ENCODE assay signal across 8 cellular contexts in genomic region chrX:39689374-39690104, GRCh38.
DNase-seq lines count a peak whose midpoint lies in the region; ATAC-seq, FAIRE-seq and TF ChIP-seq lines count a peak whose summit lies in the region.

No MANE protein-coding gene starts in this region.

- H3K9me1 ChIP-seq in K562 (ENCODE audit: control insufficient read depth, insufficient read depth, low read length): no peaks in the 10 kb centered on the region

- H2AFZ ChIP-seq in K562 (ENCODE audit: low read depth, low read length): peak overlapping the region; percentile 38; the same call in 1 of the 2 replicates

- no peak for FAIRE-seq in K562 (lab: Jason Lieb, UNC)

- no peak overlapping the region; the same call in 1 of the 2 replicates for H3K4me2 ChIP-seq in K562 (ENCODE audit: insufficient read depth, low read length)

- H3K36me3 ChIP-seq in K562 (ENCODE audit: control insufficient read depth, insufficient read depth, low read length) (no peaks in the 10 kb centered on the region), tibial nerve (no peaks in the 10 kb centered on the region)

- no peak overlapping the region for H3K27ac Mint-ChIP-seq in activated CD4-positive, alpha-beta memory T cell treated with anti-CD3 and anti-CD28 coated beads for 36 hours
- no peak overlapping the region for H3K27ac Mint-ChIP-seq in activated CD4-positive, alpha-beta memory T cell treated with anti-CD3 and anti-CD28 coated beads, Interleukin-2, amount 10 ng/mL, durations not matched to agents 7 days and 5 days

- POLR2A ChIA-PET in activated CD4-positive, alpha-beta memory T cell treated with anti-CD3 and anti-CD28 coated beads for 36 hours (lab: Charles Lee): no interaction called here
- POLR2A ChIA-PET in activated CD4-positive, alpha-beta memory T cell treated with anti-CD3 and anti-CD28 coated beads, Interleukin-2, amount 10 ng/mL, durations not matched to agents 7 days and 5 days (lab: Charles Lee): no interaction called here
- POLR2A ChIA-PET in K562 (lab: Yijun Ruan, JAX): interaction anchor here (0.6 to 0.7 kb wide), 3 partner anchors 21 to 945 kb away, joined by 3 read pairs; no protein-coding TSS in a partner anchor

- no peak for TF ChIP-seq POLR2A in K562 (conservative IDR thresholded peaks at IDR 0.05)
- no peak for TF ChIP-seq POLR2A in tibial nerve (IDR thresholded peaks at IDR 0.05)

- peak overlapping the region; percentile 26 to 71; a peak in 3 of 4 replicates for H3K9ac ChIP-seq in K562 (ENCODE audit: insufficient read depth in 1 of 2, low read depth in 2 of 2, low read length in 2 of 2)

- no peak for TF ChIP-seq RAD21 in K562 (CRISPR knock-in tag; conservative IDR thresholded peaks at IDR 0.05 in 1 of 2, IDR thresholded peaks at IDR 0.05 in 1 of 2)

- DNase-seq in activated CD4-positive, alpha-beta memory T cell treated with anti-CD3 and anti-CD28 coated beads for 36 hours: no peak
- no peak for DNase-seq in activated CD4-positive, alpha-beta memory T cell treated with anti-CD3 and anti-CD28 coated beads, Interleukin-2, amount 10 ng/mL, durations not matched to agents 7 days and 5 days
- DNase-seq in K562 (ENCODE audit: extremely low read depth in 1 of 4, low spot score in 3 of 4) (no peak), left kidney (ENCODE audit: low read depth, low spot score) (peak; percentile 68), tibial nerve (ENCODE audit: low spot score in 2 of 2) (no peak), RKO (ENCODE audit: low spot score) (no peak)

- ATAC-seq in K562 (no peak), HG03565 (IDR thresholded peaks at IDR 0.05; ENCODE audit: unreplicated experiment) (no peak), GM21390 (IDR thresholded peaks at IDR 0.05; ENCODE audit: unreplicated experiment) (no peak)

- no peaks in the 10 kb centered on the region for H3K79me2 ChIP-seq in K562 (ENCODE audit: control insufficient read depth, insufficient read depth, low read length)

- no peak overlapping the region for H3K27ac ChIP-seq in K562 (ENCODE audit: extremely low read depth, low read depth, low read length)
- peak overlapping the region; percentile 30 to 82 (median 67) for H3K27ac ChIP-seq in tibial nerve

- CTCF ChIA-PET in activated CD4-positive, alpha-beta memory T cell treated with anti-CD3 and anti-CD28 coated beads for 36 hours (lab: Charles Lee): no interaction called here
- CTCF ChIA-PET in activated CD4-positive, alpha-beta memory T cell treated with anti-CD3 and anti-CD28 coated beads, Interleukin-2, amount 10 ng/mL, durations not matched to agents 7 days and 5 days (lab: Charles Lee): no interaction called here
- CTCF ChIA-PET in K562 (lab: Yijun Ruan, JAX; ENCODE audit: low intra/inter-chr PET ratio): no interaction called here

- H3K9me3 Mint-ChIP-seq in activated CD4-positive, alpha-beta memory T cell treated with anti-CD3 and anti-CD28 coated beads for 36 hours: no peaks in the 10 kb centered on the region
- H3K9me3 Mint-ChIP-seq in activated CD4-positive, alpha-beta memory T cell treated with anti-CD3 and anti-CD28 coated beads, Interleukin-2, amount 10 ng/mL, durations not matched to agents 7 days and 5 days: no peaks in the 10 kb centered on the region

- intact Hi-C loops in activated CD4-positive, alpha-beta memory T cell treated with anti-CD3 and anti-CD28 coated beads for 36 hours (cut with micrococcal nuclease): loop anchor here (5.0 kb wide), 1 partner anchor 202 kb away; no protein-coding TSS in a partner anchor
- intact Hi-C loops in K562 (cut with micrococcal nuclease): no loop called here

- no peaks in the 10 kb centered on the region for H4K20me1 ChIP-seq in K562 (replicated peaks; ENCODE audit: control insufficient read depth, insufficient read depth, low read length)

- H3K27me3 ChIP-seq in K562 (ENCODE audit: control insufficient read depth in 2 of 2, insufficient read depth in 2 of 2, low read length in 2 of 2) (no peaks in the 10 kb centered on the region), tibial nerve (peaks cover 0 to 6% of the 10 kb centered on the region in 2 donors)

- H3K4me1 ChIP-seq in K562 (replicated peaks in 1 of 2; ENCODE audit: control insufficient read depth in 2 of 2, insufficient read depth in 2 of 2, low read length in 2 of 2): peaks cover 17 to 24% of the 10 kb centered on the region in 2 experiments; a peak in 4 of 5 replicates
- H3K4me1 ChIP-seq in tibial nerve: peaks cover 0 to 29% (median 5%) of the 10 kb centered on the region in 4 donors

- peak overlapping the region; percentile 16 for H3K4me3 Mint-ChIP-seq in activated CD4-positive, alpha-beta memory T cell treated with anti-CD3 and anti-CD28 coated beads for 36 hours
- no peak overlapping the region for H3K4me3 Mint-ChIP-seq in activated CD4-positive, alpha-beta memory T cell treated with anti-CD3 and anti-CD28 coated beads, Interleukin-2, amount 10 ng/mL, durations not matched to agents 7 days and 5 days

- H3K4me3 ChIP-seq in K562 (peak overlapping the region; percentile 30), tibial nerve (peak overlapping the region; percentile 2 to 53 (median 30))

- no peaks in the 10 kb centered on the region for H3K36me3 Mint-ChIP-seq in activated CD4-positive, alpha-beta memory T cell treated with anti-CD3 and anti-CD28 coated beads for 36 hours
- no peaks in the 10 kb centered on the region for H3K36me3 Mint-ChIP-seq in activated CD4-positive, alpha-beta memory T cell treated with anti-CD3 and anti-CD28 coated beads, Interleukin-2, amount 10 ng/mL, durations not matched to agents 7 days and 5 days (ENCODE audit: low read depth)

- WGBS in K562 (ENCODE audit: insufficient coverage, low coverage, missing lambda C conversion rate): 50% methylated on average over 19 of the region's 34 CpGs
- 9 to 31% methylated on average over 19 to 34 of the region's 34 CpGs for WGBS in tibial nerve, 2 donors

- TF ChIP-seq CTCF in K562 (IDR thresholded peaks at IDR 0.05 in 2 of 3, conservative IDR thresholded peaks at IDR 0.05 in 1 of 3; ENCODE audit: insufficient read depth in 2 of 3, low read depth in 1 of 3, low read length in 3 of 3): no peak
- TF ChIP-seq CTCF in tibial nerve (IDR thresholded peaks at IDR 0.05): no peak

- BruUV-seq in K562 (replicated peaks; lab: Mats Ljungman, UMichigan): no TSS peak

- H3K27me3 Mint-ChIP-seq in activated CD4-positive, alpha-beta memory T cell treated with anti-CD3 and anti-CD28 coated beads for 36 hours: peaks cover 9% of the 10 kb centered on the region
- peaks cover 34% of the 10 kb centered on the region for H3K27me3 Mint-ChIP-seq in activated CD4-positive, alpha-beta memory T cell treated with anti-CD3 and anti-CD28 coated beads, Interleukin-2, amount 10 ng/mL, durations not matched to agents 7 days and 5 days

- in situ Hi-C loops in K562 (cut with MboI): no loop called here

- TF ChIP-seq EP300 in K562 (IDR thresholded peaks at IDR 0.05; ENCODE audit: low read length) (no peak), tibial nerve (IDR thresholded peaks at IDR 0.05) (no peak)

- H3K4me1 Mint-ChIP-seq in activated CD4-positive, alpha-beta memory T cell treated with anti-CD3 and anti-CD28 coated beads for 36 hours (ENCODE audit: low read depth): peaks cover 1% of the 10 kb centered on the region
- H3K4me1 Mint-ChIP-seq in activated CD4-positive, alpha-beta memory T cell treated with anti-CD3 and anti-CD28 coated beads, Interleukin-2, amount 10 ng/mL, durations not matched to agents 7 days and 5 days: no peaks in the 10 kb centered on the region

- H3K9me3 ChIP-seq in K562 (replicated peaks; ENCODE audit: control insufficient read depth, insufficient read depth, low read depth, low read length): no peaks in the 10 kb centered on the region
- H3K9me3 ChIP-seq in tibial nerve: no peaks in the 10 kb centered on the region

TF ChIP-seq in K562, 482 proteins besides CTCF, POLR2A, EP300 and RAD21:
- TF ChIP-seq HDAC1 (IDR thresholded peaks at IDR 0.05) (no peak), RFX5 (IDR thresholded peaks at IDR 0.05; ENCODE audit: low read depth, low read length) (no peak), PRPF4 (IDR thresholded peaks at IDR 0.05; ENCODE audit: insufficient read depth, low read depth, low read length, poor library complexity, severe bottlenecking) (no peak), ZNF79 (CRISPR knock-in tag; IDR thresholded peaks at IDR 0.05; ENCODE audit: low read depth) (no peak), SP1 (CRISPR knock-in tag; IDR thresholded peaks at IDR 0.05) (no peak), USF2 (CRISPR knock-in tag; IDR thresholded peaks at IDR 0.05) (no peak), ZNF174 (CRISPR knock-in tag; IDR thresholded peaks at IDR 0.05) (no peak)
TF ChIP-seq in K562: peak in this region for 0.
